9 cellular contexts compared by ENCODE assay signal in genomic region chr7:106282852-106283251, GRCh38. TPM values are rescaled to one million over a fixed set of nuclear protein-coding genes. Genes with fewer than 3 reads are reported as not detected.
DNase-seq lines count a peak whose midpoint lies in the region; TF ChIP-seq lines count a peak whose summit lies in the region.
"Had no signal": no experiment of that assay in that cellular context is flagged by ENCODE, and none has a peak within 500 bp of the region (broad histone marks: within the 10 kb centered on the region; RNA-seq: fewer than 3 reads in every experiment).

No MANE protein-coding gene starts in this region.

- H3K9me3 ChIP-seq in PC-9 (ENCODE audit: insufficient read depth, low read depth) (no peaks in the 10 kb centered on the region), spleen (no peaks in the 10 kb centered on the region)

- intact Hi-C loops in PC-9 (cut with micrococcal nuclease; ENCODE audit: unreplicated experiment): loop anchor here (2.0 to 5.0 kb wide), 2 partner anchors 66 to 374 kb away; no protein-coding TSS in a partner anchor
- intact Hi-C loops in spleen (cut with DNase I; ENCODE audit: low total_unique reads): no loop called here

- CTCF ChIA-PET in PC-9 (lab: Charles Lee): no interaction called here

- peaks cover 49% of the 10 kb centered on the region for H3F3A ChIP-seq in PC-9 (ENCODE audit: insufficient read depth, low read depth)

- H3K27ac ChIP-seq in PC-9 (peak overlapping the region; percentile 95), spleen (peak overlapping the region; percentile 38 to 98 (median 97))

- peak overlapping the region; percentile 66 for H3K4me3 Mint-ChIP-seq in T-helper 1 cell treated with Interleukin-12 subunit alpha and Interleukin-12 subunit beta and Interleukin-4 antibody, amounts not matched to agents 30 μg/mL and 1 μg/mL, for 36 hours

- no peaks in the 10 kb centered on the region for H3K27me3 Mint-ChIP-seq in T-helper 1 cell treated with Interleukin-12 subunit alpha and Interleukin-12 subunit beta and Interleukin-4 antibody, amounts not matched to agents 30 μg/mL and 1 μg/mL, for 36 hours (ENCODE audit: low read depth)

- H3K4me2 ChIP-seq in PC-9: peak overlapping the region; percentile 77

- H3K9me2 ChIP-seq in PC-9 (ENCODE audit: insufficient read depth): no peaks in the 10 kb centered on the region

- no peak overlapping the region for H2AFZ ChIP-seq in PC-9

- DNase-seq in T-helper 1 cell: no peak
- DNase-seq in PC-9: no peak
- DNase-seq in epithelial cell of esophagus (ENCODE audit: low read depth): no peak
- no peak for DNase-seq in spleen
- no peak for DNase-seq in T-helper 9 cell
- DNase-seq in hippocampal formation (lab: John Stamatoyannopoulos, UW): no peak
- no peak for DNase-seq in dermis blood vessel endothelial cell
- DNase-seq: NCI-H146 had no signal

- TF ChIP-seq POLR2A in spleen (IDR thresholded peaks at IDR 0.05): no peak

- H3K9me3 Mint-ChIP-seq in T-helper 1 cell treated with Interleukin-12 subunit alpha and Interleukin-12 subunit beta and Interleukin-4 antibody, amounts not matched to agents 30 μg/mL and 1 μg/mL, for 36 hours: no peaks in the 10 kb centered on the region

- H3K4me3 ChIP-seq in PC-9 (peak overlapping the region; percentile 74), epithelial cell of esophagus (ENCODE audit: low read length) (peak overlapping the region; percentile 93), spleen (peak overlapping the region in 7 of 8 donors; percentile 41 to 81 (median 62))

- H3K27me3 ChIP-seq in PC-9 (ENCODE audit: insufficient read depth, low read depth) (no peaks in the 10 kb centered on the region), spleen (replicated peaks in 1 of 7) (no peaks in the 10 kb centered on the region)

- peak overlapping the region; percentile 49 for H3K27ac Mint-ChIP-seq in T-helper 1 cell treated with Interleukin-12 subunit alpha and Interleukin-12 subunit beta and Interleukin-4 antibody, amounts not matched to agents 30 μg/mL and 1 μg/mL, for 36 hours

- peaks cover 11% of the 10 kb centered on the region for H3K36me3 Mint-ChIP-seq in T-helper 1 cell treated with Interleukin-12 subunit alpha and Interleukin-12 subunit beta and Interleukin-4 antibody, amounts not matched to agents 30 μg/mL and 1 μg/mL, for 36 hours (ENCODE audit: low read depth)

- H4K20me1 ChIP-seq in PC-9 (ENCODE audit: insufficient read depth): peaks cover 59% of the 10 kb centered on the region

- POLR2A ChIA-PET in PC-9 (lab: Charles Lee; ENCODE audit: unreplicated experiment): no interaction called here

- H3K4me1 ChIP-seq in PC-9 (replicated peaks; ENCODE audit: insufficient read depth) (peaks cover 58% of the 10 kb centered on the region), spleen (peaks cover 9 to 73% (median 47%) of the 10 kb centered on the region in 6 donors)

- H3K36me3 ChIP-seq in PC-9 (ENCODE audit: low read depth) (peaks cover 48% of the 10 kb centered on the region), spleen (peaks cover 0 to 20% (median 0%) of the 10 kb centered on the region in 6 donors)

- no TSS peak for BruUV-seq in PC-9 (replicated peaks; lab: Mats Ljungman, UMichigan)

- H3K79me2 ChIP-seq in PC-9 (ENCODE audit: low read depth): peaks cover 84% of the 10 kb centered on the region

- H3K4me1 Mint-ChIP-seq in T-helper 1 cell treated with Interleukin-12 subunit alpha and Interleukin-12 subunit beta and Interleukin-4 antibody, amounts not matched to agents 30 μg/mL and 1 μg/mL, for 36 hours (ENCODE audit: low read depth): peaks cover 56% of the 10 kb centered on the region

- 63 to 80% (median 71%) methylated on average over 3 of the region's 3 CpGs for WGBS in spleen, 5 donors

- TF ChIP-seq CTCF in PC-9 (conservative IDR thresholded peaks at IDR 0.05) (no peak), epithelial cell of esophagus (IDR thresholded peaks at IDR 0.05; ENCODE audit: insufficient read depth, low read depth, low read length, missing control alignments) (no peak), spleen (IDR thresholded peaks at IDR 0.05 in 8 of 11, conservative IDR thresholded peaks at IDR 0.05 in 3 of 11) (no peak)

RNA-seq across cellular contexts. Expression of gene NAMPT, which starts 1.9 kb away (rescaled TPM):
- 208 and 302 TPM in 2 replicates for total RNA-seq in PC-9 (2021)
- total RNA-seq in spleen: 1,000 to 10,000 TPM in 1 of 7 donors, 100 to 1,000 TPM in 6; 240 to 1,259 (median 449) TPM
- polyA plus RNA-seq in spleen: 10 to 100 TPM; 24.7 to 63.0 (median 25.0) TPM
- total RNA-seq in dermis blood vessel endothelial cell: 288 and 387 TPM in 2 replicates
